ENCODE assay signal across 1 cellular context in the genomic region with DNA sequence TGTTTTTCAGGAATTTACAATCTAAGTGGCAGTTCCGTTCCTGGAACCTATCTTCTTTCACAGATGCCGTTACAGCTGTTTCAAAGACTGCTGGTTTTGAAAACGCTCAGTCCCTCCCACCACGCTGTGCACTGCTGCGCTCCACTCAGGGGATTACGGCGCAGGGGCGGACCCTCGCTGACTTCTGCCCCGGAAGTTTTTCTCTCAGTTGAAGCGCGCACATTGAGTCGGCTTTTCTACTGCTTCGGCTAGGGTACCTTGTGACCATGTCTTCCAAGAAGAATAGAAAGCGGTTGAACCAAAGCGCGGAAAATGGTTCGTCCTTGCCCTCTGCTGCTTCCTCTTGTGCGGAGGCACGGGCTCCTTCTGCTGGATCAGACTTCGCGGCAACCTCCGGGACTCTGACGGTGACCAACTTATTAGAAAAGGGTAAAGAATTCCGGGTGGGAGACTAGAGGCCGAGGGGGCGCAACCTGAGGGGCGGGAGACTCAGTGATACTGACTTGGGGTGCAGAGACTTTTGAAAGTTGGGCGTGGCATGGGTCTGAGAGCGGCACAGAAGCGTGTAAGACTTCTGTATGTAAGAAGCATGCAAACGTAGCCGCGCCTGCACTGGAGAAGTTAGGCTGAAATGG.
A peak's percentile ranks its signal among the peaks of the same experiment; 100 is the strongest.
TF ChIP-seq lines count a peak whose summit lies in the region.

No MANE protein-coding gene starts in this region.

TF ChIP-seq in HepG2, 621 proteins besides CTCF, POLR2A, EP300 and RAD21 (continued from another document and continues in another):
- peak; percentile 48; the same call in 1 of the 2 replicates for TF ChIP-seq TBX2 (CRISPR knock-in tag; IDR thresholded peaks at IDR 0.05; ENCODE audit: borderline replicate concordance)
- TF ChIP-seq RFXAP (CRISPR knock-in tag; IDR thresholded peaks at IDR 0.05; ENCODE audit: borderline replicate concordance), result 0 out of 2 replicates have a peak, but pooled peaks have one; percentile 3
- TF ChIP-seq ARHGAP35 (CRISPR knock-in tag; IDR thresholded peaks at IDR 0.05; ENCODE audit: borderline replicate concordance), result no peak
- peak; percentile 73; the same call in 1 of the 2 replicates for TF ChIP-seq AHR (CRISPR knock-in tag; IDR thresholded peaks at IDR 0.05)
- TF ChIP-seq, protein P1, sequence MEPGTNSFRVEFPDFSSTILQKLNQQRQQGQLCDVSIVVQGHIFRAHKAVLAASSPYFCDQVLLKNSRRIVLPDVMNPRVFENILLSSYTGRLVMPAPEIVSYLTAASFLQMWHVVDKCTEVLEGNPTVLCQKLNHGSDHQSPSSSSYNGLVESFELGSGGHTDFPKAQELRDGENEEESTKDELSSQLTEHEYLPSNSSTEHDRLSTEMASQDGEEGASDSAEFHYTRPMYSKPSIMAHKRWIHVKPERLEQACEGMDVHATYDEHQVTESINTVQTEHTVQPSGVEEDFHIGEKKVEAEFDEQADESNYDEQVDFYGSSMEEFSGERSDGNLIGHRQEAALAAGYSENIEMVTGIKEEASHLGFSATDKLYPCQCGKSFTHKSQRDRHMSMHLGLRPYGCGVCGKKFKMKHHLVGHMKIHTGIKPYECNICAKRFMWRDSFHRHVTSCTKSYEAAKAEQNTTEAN (CRISPR knock-in tag; conservative IDR thresholded peaks at IDR 0.05), result no peak
- TF ChIP-seq, protein P2, sequence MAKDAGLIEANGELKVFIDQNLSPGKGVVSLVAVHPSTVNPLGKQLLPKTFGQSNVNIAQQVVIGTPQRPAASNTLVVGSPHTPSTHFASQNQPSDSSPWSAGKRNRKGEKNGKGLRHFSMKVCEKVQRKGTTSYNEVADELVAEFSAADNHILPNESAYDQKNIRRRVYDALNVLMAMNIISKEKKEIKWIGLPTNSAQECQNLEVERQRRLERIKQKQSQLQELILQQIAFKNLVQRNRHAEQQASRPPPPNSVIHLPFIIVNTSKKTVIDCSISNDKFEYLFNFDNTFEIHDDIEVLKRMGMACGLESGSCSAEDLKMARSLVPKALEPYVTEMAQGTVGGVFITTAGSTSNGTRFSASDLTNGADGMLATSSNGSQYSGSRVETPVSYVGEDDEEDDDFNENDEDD (CRISPR knock-in tag; IDR thresholded peaks at IDR 0.05; ENCODE audit: borderline replicate concordance), result peak; percentile 91
- TF ChIP-seq, protein P3, sequence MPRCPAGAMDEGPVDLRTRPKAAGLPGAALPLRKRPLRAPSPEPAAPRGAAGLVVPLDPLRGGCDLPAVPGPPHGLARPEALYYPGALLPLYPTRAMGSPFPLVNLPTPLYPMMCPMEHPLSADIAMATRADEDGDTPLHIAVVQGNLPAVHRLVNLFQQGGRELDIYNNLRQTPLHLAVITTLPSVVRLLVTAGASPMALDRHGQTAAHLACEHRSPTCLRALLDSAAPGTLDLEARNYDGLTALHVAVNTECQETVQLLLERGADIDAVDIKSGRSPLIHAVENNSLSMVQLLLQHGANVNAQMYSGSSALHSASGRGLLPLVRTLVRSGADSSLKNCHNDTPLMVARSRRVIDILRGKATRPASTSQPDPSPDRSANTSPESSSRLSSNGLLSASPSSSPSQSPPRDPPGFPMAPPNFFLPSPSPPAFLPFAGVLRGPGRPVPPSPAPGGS (CRISPR knock-in tag; IDR thresholded peaks at IDR 0.05), result no peak
- TF ChIP-seq GLI4 (CRISPR knock-in tag; IDR thresholded peaks at IDR 0.05; ENCODE audit: borderline replicate concordance), result no peak
- TF ChIP-seq ZNF230 (CRISPR knock-in tag; IDR thresholded peaks at IDR 0.05), result 0 out of 2 replicates have a peak, but pooled peaks have one; percentile 12
- TF ChIP-seq MEIS2 (CRISPR knock-in tag; IDR thresholded peaks at IDR 0.05), result no peak
- TF ChIP-seq ZNF343 (CRISPR knock-in tag; IDR thresholded peaks at IDR 0.05), result no peak
- TF ChIP-seq, protein P4, sequence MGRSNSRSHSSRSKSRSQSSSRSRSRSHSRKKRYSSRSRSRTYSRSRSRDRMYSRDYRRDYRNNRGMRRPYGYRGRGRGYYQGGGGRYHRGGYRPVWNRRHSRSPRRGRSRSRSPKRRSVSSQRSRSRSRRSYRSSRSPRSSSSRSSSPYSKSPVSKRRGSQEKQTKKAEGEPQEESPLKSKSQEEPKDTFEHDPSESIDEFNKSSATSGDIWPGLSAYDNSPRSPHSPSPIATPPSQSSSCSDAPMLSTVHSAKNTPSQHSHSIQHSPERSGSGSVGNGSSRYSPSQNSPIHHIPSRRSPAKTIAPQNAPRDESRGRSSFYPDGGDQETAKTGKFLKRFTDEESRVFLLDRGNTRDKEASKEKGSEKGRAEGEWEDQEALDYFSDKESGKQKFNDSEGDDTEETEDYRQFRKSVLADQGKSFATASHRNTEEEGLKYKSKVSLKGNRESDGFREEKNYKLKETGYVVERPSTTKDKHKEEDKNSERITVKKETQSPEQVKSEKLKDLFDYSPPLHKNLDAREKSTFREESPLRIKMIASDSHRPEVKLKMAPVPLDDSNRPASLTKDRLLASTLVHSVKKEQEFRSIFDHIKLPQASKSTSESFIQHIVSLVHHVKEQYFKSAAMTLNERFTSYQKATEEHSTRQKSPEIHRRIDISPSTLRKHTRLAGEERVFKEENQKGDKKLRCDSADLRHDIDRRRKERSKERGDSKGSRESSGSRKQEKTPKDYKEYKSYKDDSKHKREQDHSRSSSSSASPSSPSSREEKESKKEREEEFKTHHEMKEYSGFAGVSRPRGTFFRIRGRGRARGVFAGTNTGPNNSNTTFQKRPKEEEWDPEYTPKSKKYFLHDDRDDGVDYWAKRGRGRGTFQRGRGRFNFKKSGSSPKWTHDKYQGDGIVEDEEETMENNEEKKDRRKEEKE (IDR thresholded peaks at IDR 0.05), result no peak
- TF ChIP-seq SAP130 (CRISPR knock-in tag; IDR thresholded peaks at IDR 0.05; ENCODE audit: low read depth), result peak; percentile 95
- no peak for TF ChIP-seq PLRG1 (conservative IDR thresholded peaks at IDR 0.05)
- 0 out of 2 replicates have a peak, but pooled peaks have one; percentile 12 for TF ChIP-seq ZNF777 (CRISPR knock-in tag; IDR thresholded peaks at IDR 0.05)
- TF ChIP-seq, protein P5, sequence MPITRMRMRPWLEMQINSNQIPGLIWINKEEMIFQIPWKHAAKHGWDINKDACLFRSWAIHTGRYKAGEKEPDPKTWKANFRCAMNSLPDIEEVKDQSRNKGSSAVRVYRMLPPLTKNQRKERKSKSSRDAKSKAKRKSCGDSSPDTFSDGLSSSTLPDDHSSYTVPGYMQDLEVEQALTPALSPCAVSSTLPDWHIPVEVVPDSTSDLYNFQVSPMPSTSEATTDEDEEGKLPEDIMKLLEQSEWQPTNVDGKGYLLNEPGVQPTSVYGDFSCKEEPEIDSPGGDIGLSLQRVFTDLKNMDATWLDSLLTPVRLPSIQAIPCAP (CRISPR knock-in tag; IDR thresholded peaks at IDR 0.05; ENCODE audit: low read depth), result no peak
- TF ChIP-seq SOX5 (CRISPR knock-in tag; IDR thresholded peaks at IDR 0.05; ENCODE audit: borderline replicate concordance), result no peak; the same call in 1 of the 2 replicates
- no peak for TF ChIP-seq ZC3H4 (CRISPR knock-in tag; IDR thresholded peaks at IDR 0.05; ENCODE audit: borderline replicate concordance)
- TF ChIP-seq ZNF7 (CRISPR knock-in tag; IDR thresholded peaks at IDR 0.05), result no peak
- TF ChIP-seq, protein P6, sequence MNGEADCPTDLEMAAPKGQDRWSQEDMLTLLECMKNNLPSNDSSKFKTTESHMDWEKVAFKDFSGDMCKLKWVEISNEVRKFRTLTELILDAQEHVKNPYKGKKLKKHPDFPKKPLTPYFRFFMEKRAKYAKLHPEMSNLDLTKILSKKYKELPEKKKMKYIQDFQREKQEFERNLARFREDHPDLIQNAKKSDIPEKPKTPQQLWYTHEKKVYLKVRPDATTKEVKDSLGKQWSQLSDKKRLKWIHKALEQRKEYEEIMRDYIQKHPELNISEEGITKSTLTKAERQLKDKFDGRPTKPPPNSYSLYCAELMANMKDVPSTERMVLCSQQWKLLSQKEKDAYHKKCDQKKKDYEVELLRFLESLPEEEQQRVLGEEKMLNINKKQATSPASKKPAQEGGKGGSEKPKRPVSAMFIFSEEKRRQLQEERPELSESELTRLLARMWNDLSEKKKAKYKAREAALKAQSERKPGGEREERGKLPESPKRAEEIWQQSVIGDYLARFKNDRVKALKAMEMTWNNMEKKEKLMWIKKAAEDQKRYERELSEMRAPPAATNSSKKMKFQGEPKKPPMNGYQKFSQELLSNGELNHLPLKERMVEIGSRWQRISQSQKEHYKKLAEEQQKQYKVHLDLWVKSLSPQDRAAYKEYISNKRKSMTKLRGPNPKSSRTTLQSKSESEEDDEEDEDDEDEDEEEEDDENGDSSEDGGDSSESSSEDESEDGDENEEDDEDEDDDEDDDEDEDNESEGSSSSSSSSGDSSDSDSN (CRISPR knock-in tag; IDR thresholded peaks at IDR 0.05), result no peak
- TF ChIP-seq, protein P7, sequence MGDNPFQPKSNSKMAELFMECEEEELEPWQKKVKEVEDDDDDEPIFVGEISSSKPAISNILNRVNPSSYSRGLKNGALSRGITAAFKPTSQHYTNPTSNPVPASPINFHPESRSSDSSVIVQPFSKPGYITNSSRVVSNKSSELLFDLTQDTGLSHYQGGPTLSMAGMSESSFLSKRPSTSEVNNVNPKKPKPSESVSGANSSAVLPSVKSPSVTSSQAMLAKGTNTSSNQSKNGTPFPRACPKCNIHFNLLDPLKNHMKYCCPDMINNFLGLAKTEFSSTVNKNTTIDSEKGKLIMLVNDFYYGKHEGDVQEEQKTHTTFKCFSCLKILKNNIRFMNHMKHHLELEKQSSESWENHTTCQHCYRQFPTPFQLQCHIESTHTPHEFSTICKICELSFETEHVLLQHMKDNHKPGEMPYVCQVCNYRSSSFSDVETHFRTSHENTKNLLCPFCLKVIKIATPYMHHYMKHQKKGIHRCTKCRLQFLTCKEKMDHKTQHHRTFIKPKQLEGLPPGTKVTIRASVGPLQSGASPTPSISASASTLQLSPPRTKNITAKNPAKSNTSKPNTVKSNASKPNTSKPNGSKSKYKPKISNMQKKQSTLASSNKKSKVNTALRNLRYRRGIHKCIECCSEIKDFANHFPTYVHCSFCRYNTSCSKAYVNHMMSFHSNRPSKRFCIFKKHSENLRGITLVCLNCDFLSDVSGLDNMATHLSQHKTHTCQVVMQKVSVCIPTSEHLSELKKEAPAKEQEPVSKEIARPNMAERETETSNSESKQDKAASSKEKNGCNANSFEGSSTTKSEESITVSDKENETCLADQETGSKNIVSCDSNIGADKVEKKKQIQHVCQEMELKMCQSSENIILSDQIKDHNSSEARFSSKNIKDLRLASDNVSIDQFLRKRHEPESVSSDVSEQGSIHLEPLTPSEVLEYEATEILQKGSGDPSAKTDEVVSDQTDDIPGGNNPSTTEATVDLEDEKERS (CRISPR knock-in tag; IDR thresholded peaks at IDR 0.05), result peak; percentile 46; the same call in 1 of the 2 replicates
- TF ChIP-seq, protein P8, sequence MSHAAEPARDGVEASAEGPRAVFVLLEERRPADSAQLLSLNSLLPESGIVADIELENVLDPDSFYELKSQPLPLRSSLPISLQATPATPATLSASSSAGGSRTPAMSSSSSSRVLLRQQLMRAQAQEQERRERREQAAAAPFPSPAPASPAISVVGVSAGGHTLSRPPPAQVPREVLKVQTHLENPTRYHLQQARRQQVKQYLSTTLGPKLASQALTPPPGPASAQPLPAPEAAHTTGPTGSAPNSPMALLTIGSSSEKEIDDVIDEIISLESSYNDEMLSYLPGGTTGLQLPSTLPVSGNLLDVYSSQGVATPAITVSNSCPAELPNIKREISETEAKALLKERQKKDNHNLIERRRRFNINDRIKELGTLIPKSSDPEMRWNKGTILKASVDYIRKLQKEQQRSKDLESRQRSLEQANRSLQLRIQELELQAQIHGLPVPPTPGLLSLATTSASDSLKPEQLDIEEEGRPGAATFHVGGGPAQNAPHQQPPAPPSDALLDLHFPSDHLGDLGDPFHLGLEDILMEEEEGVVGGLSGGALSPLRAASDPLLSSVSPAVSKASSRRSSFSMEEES (CRISPR knock-in tag; IDR thresholded peaks at IDR 0.05), result 0 out of 2 replicates have a peak, but pooled peaks have one; percentile 22
- no peak for TF ChIP-seq FOXA1 (IDR thresholded peaks at IDR 0.05)
- TF ChIP-seq FOXA1 (CRISPR knock-in tag; IDR thresholded peaks at IDR 0.05), result no peak
- TF ChIP-seq SIX4 (CRISPR knock-in tag; IDR thresholded peaks at IDR 0.05), result 0 out of 2 replicates have a peak, but pooled peaks have one; percentile 15
- TF ChIP-seq, protein P9, sequence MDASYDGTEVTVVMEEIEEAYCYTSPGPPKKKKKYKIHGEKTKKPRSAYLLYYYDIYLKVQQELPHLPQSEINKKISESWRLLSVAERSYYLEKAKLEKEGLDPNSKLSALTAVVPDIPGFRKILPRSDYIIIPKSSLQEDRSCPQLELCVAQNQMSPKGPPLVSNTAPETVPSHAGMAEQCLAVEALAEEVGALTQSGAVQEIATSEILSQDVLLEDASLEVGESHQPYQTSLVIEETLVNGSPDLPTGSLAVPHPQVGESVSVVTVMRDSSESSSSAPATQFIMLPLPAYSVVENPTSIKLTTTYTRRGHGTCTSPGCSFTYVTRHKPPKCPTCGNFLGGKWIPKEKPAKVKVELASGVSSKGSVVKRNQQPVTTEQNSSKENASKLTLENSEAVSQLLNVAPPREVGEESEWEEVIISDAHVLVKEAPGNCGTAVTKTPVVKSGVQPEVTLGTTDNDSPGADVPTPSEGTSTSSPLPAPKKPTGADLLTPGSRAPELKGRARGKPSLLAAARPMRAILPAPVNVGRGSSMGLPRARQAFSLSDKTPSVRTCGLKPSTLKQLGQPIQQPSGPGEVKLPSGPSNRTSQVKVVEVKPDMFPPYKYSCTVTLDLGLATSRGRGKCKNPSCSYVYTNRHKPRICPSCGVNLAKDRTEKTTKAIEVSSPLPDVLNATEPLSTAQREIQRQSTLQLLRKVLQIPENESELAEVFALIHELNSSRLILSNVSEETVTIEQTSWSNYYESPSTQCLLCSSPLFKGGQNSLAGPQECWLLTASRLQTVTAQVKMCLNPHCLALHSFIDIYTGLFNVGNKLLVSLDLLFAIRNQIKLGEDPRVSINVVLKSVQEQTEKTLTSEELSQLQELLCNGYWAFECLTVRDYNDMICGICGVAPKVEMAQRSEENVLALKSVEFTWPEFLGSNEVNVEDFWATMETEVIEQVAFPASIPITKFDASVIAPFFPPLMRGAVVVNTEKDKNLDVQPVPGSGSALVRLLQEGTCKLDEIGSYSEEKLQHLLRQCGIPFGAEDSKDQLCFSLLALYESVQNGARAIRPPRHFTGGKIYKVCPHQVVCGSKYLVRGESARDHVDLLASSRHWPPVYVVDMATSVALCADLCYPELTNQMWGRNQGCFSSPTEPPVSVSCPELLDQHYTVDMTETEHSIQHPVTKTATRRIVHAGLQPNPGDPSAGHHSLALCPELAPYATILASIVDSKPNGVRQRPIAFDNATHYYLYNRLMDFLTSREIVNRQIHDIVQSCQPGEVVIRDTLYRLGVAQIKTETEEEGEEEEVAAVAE (CRISPR knock-in tag; IDR thresholded peaks at IDR 0.05; ENCODE audit: borderline replicate concordance), result peak; percentile 61; the same call in 1 of the 2 replicates
- no peak for TF ChIP-seq CC2D1A (CRISPR knock-in tag; IDR thresholded peaks at IDR 0.05)
- TF ChIP-seq ZNF879 (CRISPR knock-in tag; IDR thresholded peaks at IDR 0.05), result no peak
- no peak for TF ChIP-seq SMAD3 (CRISPR knock-in tag; IDR thresholded peaks at IDR 0.05)
- no peak for TF ChIP-seq KDM1A (CRISPR knock-in tag; IDR thresholded peaks at IDR 0.05)
- TF ChIP-seq ZNF841 (CRISPR knock-in tag; IDR thresholded peaks at IDR 0.05; ENCODE audit: borderline replicate concordance), result no peak
- TF ChIP-seq NRL (CRISPR knock-in tag; IDR thresholded peaks at IDR 0.05; ENCODE audit: borderline replicate concordance), result no peak
- TF ChIP-seq NFYC (CRISPR knock-in tag; IDR thresholded peaks at IDR 0.05), result no peak
- TF ChIP-seq, protein P10, sequence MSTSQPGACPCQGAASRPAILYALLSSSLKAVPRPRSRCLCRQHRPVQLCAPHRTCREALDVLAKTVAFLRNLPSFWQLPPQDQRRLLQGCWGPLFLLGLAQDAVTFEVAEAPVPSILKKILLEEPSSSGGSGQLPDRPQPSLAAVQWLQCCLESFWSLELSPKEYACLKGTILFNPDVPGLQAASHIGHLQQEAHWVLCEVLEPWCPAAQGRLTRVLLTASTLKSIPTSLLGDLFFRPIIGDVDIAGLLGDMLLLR (CRISPR knock-in tag; IDR thresholded peaks at IDR 0.05), result no peak
- no peak for TF ChIP-seq ZNF543 (CRISPR knock-in tag; IDR thresholded peaks at IDR 0.05)
- TF ChIP-seq ZNF816 (CRISPR knock-in tag; IDR thresholded peaks at IDR 0.05; ENCODE audit: borderline replicate concordance), result no peak; the same call in 1 of the 2 replicates
- 0 out of 2 replicates have a peak, but pooled peaks have one; percentile 33 for TF ChIP-seq MYNN (CRISPR knock-in tag; IDR thresholded peaks at IDR 0.05; ENCODE audit: low read depth)
